31 cellular contexts compared by ENCODE assay signal in the genomic region with DNA sequence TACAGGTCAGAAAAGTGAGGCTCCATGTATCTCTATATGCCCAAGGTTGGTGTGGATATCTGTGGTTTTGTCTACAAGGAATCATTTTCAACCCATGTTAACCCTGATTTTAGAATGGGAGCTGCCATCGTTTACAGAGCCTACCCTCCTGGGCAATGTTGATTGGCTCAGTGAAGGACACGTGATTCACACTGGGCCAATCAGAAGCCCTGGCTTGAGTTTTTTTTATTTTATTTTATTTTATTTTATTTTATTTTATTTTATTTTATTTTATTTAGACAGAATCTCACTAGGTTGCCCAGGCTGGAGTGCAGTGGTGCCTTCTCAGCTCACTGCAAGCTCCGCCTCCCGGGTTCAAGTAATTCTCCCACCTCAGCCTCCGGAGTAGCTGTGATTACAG. TPM values are rescaled to one million over a fixed set of nuclear protein-coding genes. Genes with fewer than 3 reads are reported as not detected.
"Had no signal": no experiment of that assay in that cellular context is flagged by ENCODE, and none has a peak within 500 bp of the region (broad histone marks: within the 10 kb centered on the region; RNA-seq: fewer than 3 reads in every experiment).

No MANE protein-coding gene starts in this region.

- H3K9me3 ChIP-seq: adrenal gland, gastroesophageal sphincter had no signal

- H3K36me3 ChIP-seq: adrenal gland, brain microvascular endothelial cell, esophagus muscularis mucosa, gastroesophageal sphincter, heart left ventricle had no signal

- H3K36me3 Mint-ChIP-seq: activated naive CD4-positive, alpha-beta T cell treated with anti-CD3 and anti-CD28 coated beads, Interleukin-2, amount 50 U/mL, for 24 hours; activated naive CD8-positive, alpha-beta T cell treated with anti-CD3 and anti-CD28 coated beads for 36 hours had no signal

- H3K27ac Mint-ChIP-seq: activated CD8-positive, alpha-beta T cell treated with anti-CD3 and anti-CD28 coated beads for 36 hours; activated naive CD4-positive, alpha-beta T cell treated with anti-CD3 and anti-CD28 coated beads for 36 hours; activated naive CD4-positive, alpha-beta T cell treated with anti-CD3 and anti-CD28 coated beads, Interleukin-2, amount 50 U/mL, for 24 hours; activated naive CD8-positive, alpha-beta T cell treated with anti-CD3 and anti-CD28 coated beads for 36 hours; activated naive CD8-positive, alpha-beta T cell treated with anti-CD3 and anti-CD28 coated beads, Interleukin-2, amount 50 U/mL, for 24 hours; activated T-helper 17 cell treated with anti-CD3 and anti-CD28 coated beads, Interleukin-2, amount 50 U/mL, for 72 hours; effector memory CD8-positive, alpha-beta T cell had no signal

- H3K27ac ChIP-seq: adrenal gland, brain microvascular endothelial cell, esophagus muscularis mucosa, foreskin keratinocyte, gastroesophageal sphincter, heart left ventricle had no signal

- H3K4me1 Mint-ChIP-seq: activated naive CD4-positive, alpha-beta T cell treated with anti-CD3 and anti-CD28 coated beads, Interleukin-2, amount 50 U/mL, for 24 hours; activated naive CD8-positive, alpha-beta T cell treated with anti-CD3 and anti-CD28 coated beads for 36 hours; activated naive CD8-positive, alpha-beta T cell treated with anti-CD3 and anti-CD28 coated beads, Interleukin-2, amount 50 U/mL, for 24 hours; activated T-helper 17 cell treated with anti-CD3 and anti-CD28 coated beads, Interleukin-2, amount 50 U/mL, for 72 hours had no signal

- ATAC-seq: activated CD8-positive, alpha-beta T cell treated with anti-CD3 and anti-CD28 coated beads for 36 hours; activated naive CD8-positive, alpha-beta T cell treated with anti-CD3 and anti-CD28 coated beads, Interleukin-2, amount 50 U/mL, for 24 hours; activated T-cell treated with anti-CD3 and anti-CD28 coated beads, Interleukin-2, amount 50 U/mL, for 4 hours; activated T-helper 17 cell treated with anti-CD3 and anti-CD28 coated beads, Interleukin-2, amount 50 U/mL, for 72 hours; effector memory CD8-positive, alpha-beta T cell; foreskin keratinocyte; gastroesophageal sphincter; heart left ventricle had no signal

- DNase-seq: activated CD4-positive, alpha-beta T cell treated with anti-CD3 and anti-CD28 coated beads for 48 hours; activated CD4-positive, alpha-beta T cell treated with anti-CD3 and anti-CD28 coated beads, Interleukin-2, amount 50 U/mL, for 1 hour; activated CD4-positive, alpha-beta T cell treated with anti-CD3 and anti-CD28 coated beads, Interleukin-2, amount 50 U/mL, for 48 hours; activated CD8-positive, alpha-beta memory T cell treated with anti-CD3 and anti-CD28 coated beads for 24 hours; activated CD8-positive, alpha-beta T cell treated with anti-CD3 and anti-CD28 coated beads for 36 hours; activated effector memory CD4-positive, alpha-beta T cell treated with Interleukin-2 at 50 U/mL for 16 hours; activated gamma-delta T cell treated with Interleukin-2 at 50 U/mL for 16 hours; activated naive CD4-positive, alpha-beta T cell treated with anti-CD3 and anti-CD28 coated beads for 36 hours; activated naive CD8-positive, alpha-beta T cell treated with anti-CD3 and anti-CD28 coated beads for 36 hours; activated naive CD8-positive, alpha-beta T cell treated with anti-CD3 and anti-CD28 coated beads, Interleukin-2, amount 50 U/mL, for 24 hours; activated T-cell treated with anti-CD3 and anti-CD28 coated beads, Interleukin-2, amount 50 U/mL, for 4 hours; amygdala; aorta; brain microvascular endothelial cell; cortex of kidney; dermis blood vessel endothelial cell; effector CD4-positive, alpha-beta T cell; effector memory CD8-positive, alpha-beta T cell; erythroblast; foreskin keratinocyte; heart left ventricle; T-helper 2 cell had no signal

- H3K4me1 ChIP-seq: adrenal gland, foreskin keratinocyte had no signal

- H3K4me3 Mint-ChIP-seq: activated CD8-positive, alpha-beta T cell treated with anti-CD3 and anti-CD28 coated beads for 36 hours; activated naive CD4-positive, alpha-beta T cell treated with anti-CD3 and anti-CD28 coated beads for 36 hours; activated naive CD4-positive, alpha-beta T cell treated with anti-CD3 and anti-CD28 coated beads, Interleukin-2, amount 50 U/mL, for 24 hours; activated naive CD8-positive, alpha-beta T cell treated with anti-CD3 and anti-CD28 coated beads for 36 hours; activated naive CD8-positive, alpha-beta T cell treated with anti-CD3 and anti-CD28 coated beads, Interleukin-2, amount 50 U/mL, for 24 hours; activated T-cell treated with anti-CD3 and anti-CD28 coated beads, Interleukin-2, amount 50 U/mL, for 4 hours; activated T-helper 17 cell treated with anti-CD3 and anti-CD28 coated beads, Interleukin-2, amount 50 U/mL, for 72 hours; central memory CD8-positive, alpha-beta T cell; effector memory CD8-positive, alpha-beta T cell had no signal

- H3K4me3 ChIP-seq: adrenal gland, esophagus muscularis mucosa, gastroesophageal sphincter, heart left ventricle had no signal

- H3K9me3 Mint-ChIP-seq: activated CD8-positive, alpha-beta T cell treated with anti-CD3 and anti-CD28 coated beads for 36 hours; activated naive CD4-positive, alpha-beta T cell treated with anti-CD3 and anti-CD28 coated beads, Interleukin-2, amount 50 U/mL, for 24 hours; activated naive CD8-positive, alpha-beta T cell treated with anti-CD3 and anti-CD28 coated beads, Interleukin-2, amount 50 U/mL, for 24 hours; activated T-cell treated with anti-CD3 and anti-CD28 coated beads, Interleukin-2, amount 50 U/mL, for 4 hours; activated T-helper 17 cell treated with anti-CD3 and anti-CD28 coated beads, Interleukin-2, amount 50 U/mL, for 72 hours; central memory CD8-positive, alpha-beta T cell; effector memory CD8-positive, alpha-beta T cell had no signal

RNA-seq across cellular contexts. Expression of gene FOXO6, which starts 35.8 kb away (rescaled TPM):
- total RNA-seq: bronchial epithelial cell; dermis blood vessel endothelial cell; glomerular endothelial cell; T-helper 1 cell treated with Interleukin-12 subunit alpha and Interleukin-12 subunit beta and Interleukin-4 antibody, amounts not matched to agents 30 ng/mL and 1 ng/mL, for 36 hours had no signal
